Comparison of ENCODE assay signal across 25 cellular contexts in genomic region chr7:4099651-4100050, GRCh38.
"Had no signal": no experiment of that assay in that cellular context is flagged by ENCODE, and none has a peak within 500 bp of the region (broad histone marks: within the 10 kb centered on the region; RNA-seq: fewer than 3 reads in every experiment).

No MANE protein-coding gene starts in this region.

- H3K4me1 Mint-ChIP-seq: naive B cell had no signal

- H3K9me3 Mint-ChIP-seq: mesothelial cell of epicardium; naive B cell; natural killer cell treated with Interleukin-12 subunit alpha and Interleukin-12 subunit beta and Interleukin-15 and Interleukin-18, amount 100 ng/mL, for 72 hours had no signal

- H3K27ac Mint-ChIP-seq: mesothelial cell of epicardium; natural killer cell treated with Interleukin-12 subunit alpha and Interleukin-12 subunit beta and Interleukin-15 and Interleukin-18, amount 100 ng/mL, for 72 hours; type B pancreatic cell had no signal

- H3K27me3 Mint-ChIP-seq: type B pancreatic cell had no signal

- ATAC-seq: foreskin keratinocyte, gastroesophageal sphincter, left cardiac atrium, left lung, mucosa of descending colon, psoas muscle had no signal

- H3K36me3 Mint-ChIP-seq: mesothelial cell of epicardium; naive B cell; natural killer cell treated with Interleukin-12 subunit alpha and Interleukin-12 subunit beta and Interleukin-15 and Interleukin-18, amount 100 ng/mL, for 72 hours; type B pancreatic cell had no signal

- H3K4me3 Mint-ChIP-seq: mesothelial cell of epicardium; naive B cell; natural killer cell treated with Interleukin-12 subunit alpha and Interleukin-12 subunit beta and Interleukin-15 and Interleukin-18, amount 100 ng/mL, for 72 hours; type B pancreatic cell had no signal

- DNase-seq: colonic mucosa; dermis blood vessel endothelial cell; effector memory CD4-positive, alpha-beta T cell; foreskin keratinocyte; glutamatergic neuron; heart right ventricle; hippocampal formation; left cardiac atrium; left lung; mesenchymal stem cell; mucosa of descending colon; naive B cell; occipital lobe; ovary; psoas muscle; right cardiac atrium; sigmoid colon; stimulated activated CD4-positive, alpha-beta T cell treated with anti-CD3 and anti-CD28 coated beads, Interleukin-4, amount 100 ng/mL, for 4 hours; stimulated activated naive CD4-positive, alpha-beta T cell; substantia nigra; testis had no signal
